Comparison of ENCODE assay signal across 9 cellular contexts in the genomic region with DNA sequence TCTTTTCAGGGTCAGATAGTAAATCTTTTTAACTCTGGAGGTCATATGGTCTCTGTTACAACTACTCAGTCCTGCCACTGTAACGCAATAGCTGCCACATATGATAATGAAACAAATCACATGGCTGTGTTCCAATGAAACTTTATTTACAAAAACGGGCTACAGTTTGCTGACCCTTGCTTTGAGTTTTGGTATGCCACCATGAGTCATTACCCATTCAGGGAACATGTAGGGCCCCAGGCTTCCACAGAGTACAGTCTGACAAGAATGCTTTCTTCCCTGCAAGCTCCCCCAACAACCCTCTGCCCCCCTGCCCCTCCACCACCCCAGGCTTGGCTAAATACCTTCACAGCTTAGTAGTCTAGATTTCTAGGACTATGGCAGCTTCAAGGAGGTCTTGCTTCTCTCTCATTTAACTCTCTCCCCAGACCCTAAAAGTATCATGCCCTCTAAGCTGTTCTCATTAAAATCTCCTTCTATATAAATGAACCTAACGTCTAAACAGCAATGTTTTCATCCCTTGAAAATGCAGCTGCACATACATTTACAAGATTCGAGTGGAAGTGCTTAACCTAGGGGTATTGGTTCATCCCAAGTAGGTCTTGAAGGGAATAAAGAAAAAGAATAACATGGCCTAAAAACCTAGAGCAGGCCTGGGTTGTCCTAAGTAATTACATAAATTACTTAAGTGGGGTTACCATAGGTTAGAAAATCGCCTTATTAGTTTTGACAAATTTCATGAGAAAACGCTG.
DNase-seq lines count a peak whose midpoint lies in the region; ATAC-seq and TF ChIP-seq lines count a peak whose summit lies in the region.
"Had no signal": no experiment of that assay in that cellular context is flagged by ENCODE, and none has a peak within 500 bp of the region (broad histone marks: within the 10 kb centered on the region; RNA-seq: fewer than 3 reads in every experiment).

No MANE protein-coding gene starts in this region.

- no peak overlapping the region for H3K4me3 ChIP-seq in GM23338
- H3K4me3 ChIP-seq in adrenal gland, result no peak overlapping the region
- H3K4me3 ChIP-seq in retinal pigment epithelial cell (ENCODE audit: low read length), result no peak overlapping the region

- no peaks in the 10 kb centered on the region for H3F3A ChIP-seq in GM23338 (replicated peaks; ENCODE audit: low read depth)

- no peak overlapping the region for H2AFZ ChIP-seq in GM23338

- 61 to 74% (median 68%) methylated on average over 6 of the region's 6 CpGs for WGBS in adrenal gland, 4 donors

- H3K9me3 Mint-ChIP-seq in GM23338, result no peaks in the 10 kb centered on the region; the same call in 2 of the 3 replicates

- ATAC-seq in GM23338 (peak; percentile 67), HG03045 (IDR thresholded peaks at IDR 0.05; ENCODE audit: unreplicated experiment) (no peak), Right ventricle myocardium superior (ENCODE audit: poor library complexity) (no peak)

- no peaks in the 10 kb centered on the region for H4K20me1 ChIP-seq in GM23338 (replicated peaks; ENCODE audit: insufficient read depth)

- H3K79me2 ChIP-seq in GM23338 (replicated peaks; ENCODE audit: insufficient read depth), result no peaks in the 10 kb centered on the region

- H3K9me3 ChIP-seq in adrenal gland (replicated peaks in 1 of 3), result no peaks in the 10 kb centered on the region

- TF ChIP-seq POLR2A in adrenal gland (IDR thresholded peaks at IDR 0.05), result no peak

- TF ChIP-seq CTCF in GM23338 (conservative IDR thresholded peaks at IDR 0.05; ENCODE audit: low read depth in 2 of 2), result no peak
- peak in 1 of 6 experiments; percentile 17 for TF ChIP-seq CTCF in adrenal gland (IDR thresholded peaks at IDR 0.05)
- TF ChIP-seq CTCF in retinal pigment epithelial cell (conservative IDR thresholded peaks at IDR 0.05; ENCODE audit: low read depth, low read length), result no peak

- 0 out of 2 replicates have a peak, but pooled peaks cover 3% of the 10 kb centered on the region for H3K9me2 ChIP-seq in GM23338 (ENCODE audit: insufficient read depth)

- H3K36me3 ChIP-seq in GM23338 (ENCODE audit: insufficient read depth) (no peaks in the 10 kb centered on the region), adrenal gland (replicated peaks in 1 of 2) (no peaks in the 10 kb centered on the region)

- DNase-seq in GM23338 (ENCODE audit: low spot score), result peak; percentile 44
- peak in 4 of 7 donors; percentile 12 to 43 (median 36) for DNase-seq in adrenal gland
- DNase-seq in foreskin melanocyte, result peak; percentile 97
- peak; percentile 96 for DNase-seq in retinal pigment epithelial cell (ENCODE audit: low read depth)
- DNase-seq in Right ventricle myocardium superior, result no peak
- no peak for DNase-seq in effector CD8-positive, alpha-beta T cell (lab: John Stamatoyannopoulos, UW)
- no peak for DNase-seq in NCI-H510A (lab: John Stamatoyannopoulos, UW)
- DNase-seq: stimulated activated naive CD4-positive, alpha-beta T cell had no signal

- peaks cover 52% of the 10 kb centered on the region for H3K4me1 Mint-ChIP-seq in GM23338

- peaks cover 5% of the 10 kb centered on the region for H3K27me3 Mint-ChIP-seq in GM23338 (ENCODE audit: insufficient read depth, low read depth, poor library complexity)

- no peak overlapping the region for H3K4me2 ChIP-seq in GM23338

- intact Hi-C loops in adrenal gland (cut with DNase I) (no loop called here), Right ventricle myocardium superior (cut with DNase I) (no loop called here)

- H3K4me1 ChIP-seq in GM23338 (ENCODE audit: insufficient read depth) (peaks cover 31% of the 10 kb centered on the region), adrenal gland (replicated peaks in 1 of 2) (peaks cover 2 to 30% of the 10 kb centered on the region in 2 donors)

- H3K27ac Mint-ChIP-seq in GM23338, result no peak overlapping the region

- no peaks in the 10 kb centered on the region for H3K36me3 Mint-ChIP-seq in GM23338 (ENCODE audit: low read depth)

- H3K27ac ChIP-seq in GM23338 (ENCODE audit: low read depth) (no peak overlapping the region), adrenal gland (peak overlapping the region in 1 of 5 donors; percentile 41)

- H3K27me3 ChIP-seq in GM23338 (ENCODE audit: insufficient read depth) (no peaks in the 10 kb centered on the region), adrenal gland (no peaks in the 10 kb centered on the region)

- H3K4me3 Mint-ChIP-seq in GM23338, result no peak overlapping the region

TF ChIP-seq in GM23338, 12 proteins besides CTCF, POLR2A, EP300 and RAD21:
- TF ChIP-seq JUNB (IDR thresholded peaks at IDR 0.05; ENCODE audit: unreplicated experiment) (no peak), ZNF462 (CRISPR knock-in tag; IDR thresholded peaks at IDR 0.05) (0 out of 2 replicates have a peak, but pooled peaks have one; percentile 18)

Comparison
In these comparisons a context has a peak if more than half of its experiments do, and no peak if none do; other contexts are left out.
1. DNase-seq: peak in GM23338 (single experiment), adrenal gland (4 of 7), foreskin melanocyte (single experiment) and retinal pigment epithelial cell (single experiment); none in Right ventricle myocardium superior (single experiment), effector CD8-positive, alpha-beta T cell (single experiment) and NCI-H510A (single experiment).